Comparison of ENCODE assay signal across 8 cellular contexts in the genomic region with DNA sequence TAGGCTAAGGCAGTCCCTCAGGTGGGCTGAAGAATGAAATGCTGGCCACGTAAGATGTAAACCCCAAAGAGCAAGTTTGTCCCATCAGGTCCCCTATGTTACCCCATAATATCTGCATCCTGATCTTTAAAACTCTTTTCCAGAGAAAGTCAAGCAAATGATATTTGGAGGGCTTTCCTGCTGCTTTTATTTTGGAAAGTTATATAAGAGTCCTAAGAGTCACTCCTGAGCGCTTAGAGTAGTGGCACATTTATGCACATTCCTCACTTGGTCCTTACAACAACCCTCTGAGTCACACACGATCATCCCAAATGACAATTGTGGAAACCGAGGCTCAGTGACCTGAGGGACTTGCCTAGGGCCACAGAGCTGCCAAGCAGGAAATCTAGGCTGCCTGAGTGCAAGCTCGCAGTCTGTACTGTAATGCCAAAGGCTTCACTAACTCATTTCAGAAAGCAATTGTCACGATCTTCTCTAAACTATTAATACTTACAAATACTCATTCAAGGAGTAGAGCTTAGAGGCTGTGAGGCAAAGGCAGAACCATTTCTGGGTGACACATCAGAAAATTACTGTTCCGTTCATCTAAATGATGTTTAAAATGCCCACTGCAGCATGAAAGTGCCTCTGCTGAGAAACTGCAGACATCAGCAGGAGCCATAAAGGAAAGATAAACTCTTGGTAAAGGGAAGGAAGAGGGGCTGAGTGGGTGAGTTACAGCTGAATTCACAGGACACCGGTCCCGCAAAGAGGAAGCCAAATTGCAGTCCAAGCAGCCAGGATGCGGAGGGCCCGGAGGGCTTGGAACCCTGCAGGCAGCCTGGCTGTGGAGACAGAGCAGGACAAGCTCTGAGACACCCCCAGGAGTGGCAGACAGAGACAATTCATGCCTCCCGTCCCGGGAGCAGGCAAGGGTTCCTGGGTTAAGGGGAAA. TPM values are rescaled to one million over a fixed set of nuclear protein-coding genes. Genes with fewer than 3 reads are reported as not detected.
DNase-seq lines count a peak whose midpoint lies in the region; ATAC-seq and TF ChIP-seq lines count a peak whose summit lies in the region.

No MANE protein-coding gene starts in this region.

- H3K27ac Mint-ChIP-seq in activated T-helper 17 cell treated with anti-CD3 and anti-CD28 coated beads, Interleukin-2, amount 50 U/mL, for 72 hours = peak overlapping the region; percentile 78
- H3K27ac Mint-ChIP-seq in stimulated activated effector memory CD8-positive, alpha-beta T cell treated with anti-CD3 and anti-CD28 coated beads, Interleukin-12 subunit alpha, Interleukin-12 subunit beta, amount 100 ng/mL, for 72 hours = peak overlapping the region; percentile 91

- CTCF ChIA-PET in HEK293 (lab: Yijun Ruan, JAX) = interaction anchor here (0.6 to 1.0 kb wide), 2 partner anchors 14 to 201 kb away, joined by 3 to 4 read pairs; no protein-coding TSS in a partner anchor
- CTCF ChIA-PET in HEK293T (lab: Yijun Ruan, JAX) = interaction anchor here (1.2 kb wide), 1 partner anchor 9 kb away, joined by 3 read pairs; no protein-coding TSS in a partner anchor

- H3K27ac ChIP-seq in HEK293 (ENCODE audit: extremely low read depth, low read depth, low read length) = no peak overlapping the region

- no peaks in the 10 kb centered on the region for H3K9me3 ChIP-seq in HEK293 (ENCODE audit: control insufficient read depth, insufficient read depth, low read depth, low read length)

- H3K4me1 ChIP-seq in HEK293 (ENCODE audit: control insufficient read depth, insufficient read depth, low read length) = peaks cover 18% of the 10 kb centered on the region

- H3K4me3 ChIP-seq in HEK293 (ENCODE audit: low read depth, low read length) = no peak overlapping the region

- peaks cover 81% of the 10 kb centered on the region for H3K4me1 Mint-ChIP-seq in activated T-helper 17 cell treated with anti-CD3 and anti-CD28 coated beads, Interleukin-2, amount 50 U/mL, for 72 hours
- H3K4me1 Mint-ChIP-seq in stimulated activated effector memory CD8-positive, alpha-beta T cell treated with anti-CD3 and anti-CD28 coated beads, Interleukin-12 subunit alpha, Interleukin-12 subunit beta, amount 100 ng/mL, for 72 hours = peaks cover 92% of the 10 kb centered on the region

- H3K4me3 Mint-ChIP-seq in activated T-helper 17 cell treated with anti-CD3 and anti-CD28 coated beads, Interleukin-2, amount 50 U/mL, for 72 hours = peak overlapping the region; percentile 73
- H3K4me3 Mint-ChIP-seq in stimulated activated effector memory CD8-positive, alpha-beta T cell treated with anti-CD3 and anti-CD28 coated beads, Interleukin-12 subunit alpha, Interleukin-12 subunit beta, amount 100 ng/mL, for 72 hours = peak overlapping the region; percentile 58

- DNase-seq in kidney glomerular epithelial cell (lab: John Stamatoyannopoulos, UW) (peak; percentile 49), NCI-H1436 treated with DMSO at 0.1 percent for 48 hours (lab: John Stamatoyannopoulos, UW) (no peak), HEK293T (ENCODE audit: extremely low spot score) (no peak), NCI-H1417 treated with DMSO at 0.1 percent for 48 hours (lab: John Stamatoyannopoulos, UW) (no peak)
- peak in 1 of 2 donors; percentile 56 for DNase-seq in stimulated activated effector memory CD8-positive, alpha-beta T cell treated with anti-CD3 and anti-CD28 coated beads, Interleukin-12 subunit alpha, Interleukin-12 subunit beta, amount 100 ng/mL, for 72 hours (ENCODE audit: low spot score in 2 of 2)
- no peak for DNase-seq in stimulated activated CD4-positive, alpha-beta T cell treated with anti-CD3 and anti-CD28 coated beads, Interleukin-4, amount 100 ng/mL, for 1 hour

- peaks cover 48% of the 10 kb centered on the region for H3K36me3 Mint-ChIP-seq in activated T-helper 17 cell treated with anti-CD3 and anti-CD28 coated beads, Interleukin-2, amount 50 U/mL, for 72 hours (ENCODE audit: low read depth)
- peaks cover 30% of the 10 kb centered on the region for H3K36me3 Mint-ChIP-seq in stimulated activated effector memory CD8-positive, alpha-beta T cell treated with anti-CD3 and anti-CD28 coated beads, Interleukin-12 subunit alpha, Interleukin-12 subunit beta, amount 100 ng/mL, for 72 hours

- POLR2A ChIA-PET in HEK293 (lab: Yijun Ruan, JAX) = no interaction called here
- POLR2A ChIA-PET in HEK293T (lab: Yijun Ruan, JAX) = no interaction called here

- H3K9me3 Mint-ChIP-seq in activated T-helper 17 cell treated with anti-CD3 and anti-CD28 coated beads, Interleukin-2, amount 50 U/mL, for 72 hours = no peaks in the 10 kb centered on the region
- no peaks in the 10 kb centered on the region for H3K9me3 Mint-ChIP-seq in stimulated activated effector memory CD8-positive, alpha-beta T cell treated with anti-CD3 and anti-CD28 coated beads, Interleukin-12 subunit alpha, Interleukin-12 subunit beta, amount 100 ng/mL, for 72 hours

- no peaks in the 10 kb centered on the region for H3K36me3 ChIP-seq in HEK293 (ENCODE audit: control insufficient read depth in 2 of 2, insufficient read depth in 1 of 2, low read length in 2 of 2)

- no peak for TF ChIP-seq CTCF in HEK293 (tag by site-specific recombination; IDR thresholded peaks at IDR 0.05)

- H3K27me3 Mint-ChIP-seq in activated T-helper 17 cell treated with anti-CD3 and anti-CD28 coated beads, Interleukin-2, amount 50 U/mL, for 72 hours = no peaks in the 10 kb centered on the region

- ATAC-seq in activated T-helper 17 cell treated with anti-CD3 and anti-CD28 coated beads, Interleukin-2, amount 50 U/mL, for 72 hours (replicated peaks) = peak; percentile 81
- ATAC-seq in stimulated activated effector memory CD8-positive, alpha-beta T cell treated with anti-CD3 and anti-CD28 coated beads, Interleukin-12 subunit alpha, Interleukin-12 subunit beta, amount 100 ng/mL, for 72 hours = peak; percentile 91

TF ChIP-seq in HEK293, 187 proteins besides CTCF, POLR2A, EP300 and RAD21:
- TF ChIP-seq ZFP37 (tag by site-specific recombination; IDR thresholded peaks at IDR 0.05) = no peak
- peak; percentile 89 for TF ChIP-seq MYNN (tag by site-specific recombination; IDR thresholded peaks at IDR 0.05; ENCODE audit: borderline replicate concordance)
- TF ChIP-seq ZIC2 (tag by site-specific recombination; IDR thresholded peaks at IDR 0.05) = peak; percentile 41; the same call in 1 of the 2 replicates
- no peak for TF ChIP-seq ZNF221 (tag by site-specific recombination; IDR thresholded peaks at IDR 0.05; ENCODE audit: borderline replicate concordance)
- TF ChIP-seq HOXD13 (CRISPR knock-in tag; IDR thresholded peaks at IDR 0.05; ENCODE audit: borderline replicate concordance) = no peak

TF ChIP-seq in HEK293T, 16 proteins besides CTCF, POLR2A, EP300 and RAD21:
- TF ChIP-seq HDGF (IDR thresholded peaks at IDR 0.05; ENCODE audit: borderline replicate concordance) (no peak), SUZ12 (IDR thresholded peaks at IDR 0.05) (no peak), SP1 (IDR thresholded peaks at IDR 0.05) (no peak), NFRKB (IDR thresholded peaks at IDR 0.05) (no peak), BHLHE40 (IDR thresholded peaks at IDR 0.05; ENCODE audit: borderline replicate concordance) (no peak), LEF1 (IDR thresholded peaks at IDR 0.05; ENCODE audit: borderline replicate concordance) (no peak), FOXA1 (IDR thresholded peaks at IDR 0.05) (no peak), FOXM1 (IDR thresholded peaks at IDR 0.05; ENCODE audit: borderline replicate concordance) (no peak), ZNF384 (IDR thresholded peaks at IDR 0.05) (no peak), ARNT (IDR thresholded peaks at IDR 0.05) (no peak), ELF4 (IDR thresholded peaks at IDR 0.05) (no peak), TARDBP (IDR thresholded peaks at IDR 0.05) (no peak), L3MBTL2 (conservative IDR thresholded peaks at IDR 0.05) (no peak), CTBP1 (IDR thresholded peaks at IDR 0.05; ENCODE audit: borderline replicate concordance) (no peak), FOXK2 (IDR thresholded peaks at IDR 0.05) (no peak)
- TF ChIP-seq, protein P1, sequence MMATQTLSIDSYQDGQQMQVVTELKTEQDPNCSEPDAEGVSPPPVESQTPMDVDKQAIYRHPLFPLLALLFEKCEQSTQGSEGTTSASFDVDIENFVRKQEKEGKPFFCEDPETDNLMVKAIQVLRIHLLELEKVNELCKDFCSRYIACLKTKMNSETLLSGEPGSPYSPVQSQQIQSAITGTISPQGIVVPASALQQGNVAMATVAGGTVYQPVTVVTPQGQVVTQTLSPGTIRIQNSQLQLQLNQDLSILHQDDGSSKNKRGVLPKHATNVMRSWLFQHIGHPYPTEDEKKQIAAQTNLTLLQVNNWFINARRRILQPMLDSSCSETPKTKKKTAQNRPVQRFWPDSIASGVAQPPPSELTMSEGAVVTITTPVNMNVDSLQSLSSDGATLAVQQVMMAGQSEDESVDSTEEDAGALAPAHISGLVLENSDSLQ (IDR thresholded peaks at IDR 0.05) = no peak

RNA-seq across cellular contexts. Expression of a gene that starts 30.8 kb away (rescaled TPM):
- total RNA-seq in activated T-helper 17 cell treated with anti-CD3 and anti-CD28 coated beads, Interleukin-2, amount 50 U/mL, for 72 hours = 100 to 1,000 TPM; 291 to 399 TPM
